8 cellular contexts compared by ENCODE assay signal in genomic region chr19:12495002-12495802, GRCh38.
DNase-seq lines count a peak whose midpoint lies in the region; ATAC-seq and TF ChIP-seq lines count a peak whose summit lies in the region.

No MANE protein-coding gene starts in this region.

- DNase-seq in GM10266 (ENCODE audit: extremely low spot score) (peak; percentile 86), NCI-H2196 (lab: John Stamatoyannopoulos, UW; ENCODE audit: unreplicated experiment) (peak; percentile 89), kidney glomerular epithelial cell (lab: John Stamatoyannopoulos, UW) (peak; percentile 75)
- DNase-seq in activated CD4-positive, alpha-beta T cell treated with anti-CD3 and anti-CD28 coated beads for 4 hours = peak; percentile 93 to 94
- peak; percentile 97 for DNase-seq in stimulated activated CD4-positive, alpha-beta T cell treated with anti-CD3 and anti-CD28 coated beads, Interleukin-15, amount 100 ng/mL, for 24 hours

- TF ChIP-seq CTCF in GM10266 (IDR thresholded peaks at IDR 0.05; ENCODE audit: control insufficient read depth, insufficient read depth, low read depth, missing control alignments) = peak; percentile 60

- peak; percentile 84 for ATAC-seq in HG02970 (IDR thresholded peaks at IDR 0.05; ENCODE audit: low FRiP score, unreplicated experiment)
- ATAC-seq in GM19452 (IDR thresholded peaks at IDR 0.05; ENCODE audit: unreplicated experiment) = no peak

- H3K27ac ChIP-seq in cingulate gyrus (ENCODE audit: low read depth, low read length) = peak overlapping the region; percentile 85
